ENCODE assay signal across 8 cellular contexts in the genomic region with DNA sequence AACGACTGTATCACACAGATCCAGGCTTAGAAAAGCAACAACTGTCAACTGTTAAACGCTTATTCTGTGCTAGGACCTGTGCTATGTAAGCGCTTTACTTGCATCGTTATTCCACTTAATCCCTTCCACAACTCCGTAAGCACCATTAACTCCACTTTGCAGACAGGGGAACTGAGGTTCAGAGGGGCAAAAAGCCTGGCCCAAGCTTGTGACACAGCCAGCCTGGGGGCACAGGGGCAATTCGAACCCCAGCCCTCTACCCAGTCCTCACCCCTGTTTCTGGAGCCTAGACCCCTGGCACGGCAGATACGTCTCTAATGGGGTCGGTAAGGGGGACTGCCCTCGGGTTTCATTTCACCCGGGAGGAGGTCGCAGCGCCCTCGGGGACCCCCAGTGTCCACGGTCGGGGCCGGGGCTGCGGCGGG. TPM values are rescaled to one million over a fixed set of nuclear protein-coding genes. Genes with fewer than 3 reads are reported as not detected.
DNase-seq lines count a peak whose midpoint lies in the region; ATAC-seq and TF ChIP-seq lines count a peak whose summit lies in the region.

No MANE protein-coding gene starts in this region.

- H3K27ac Mint-ChIP-seq in activated CD4-positive, alpha-beta T cell treated with anti-CD3 and anti-CD28 coated beads for 36 hours: peak overlapping the region; percentile 78
- peak overlapping the region; percentile 22 to 96 (median 67) for H3K27ac Mint-ChIP-seq in nephron

- intact Hi-C loops in activated CD4-positive, alpha-beta T cell treated with anti-CD3 and anti-CD28 coated beads for 36 hours (cut with DNase I, micrococcal nuclease): loop anchor here in 1 of 2 experiments (1.0 to 10.0 kb wide), 11 partner anchors 27 to 998 kb away; a partner anchor contains a TSS

- peak overlapping the region; percentile 86 for H3K4me3 ChIP-seq in NB4 (ENCODE audit: low read depth, low read length)

- no peaks in the 10 kb centered on the region for H3K27me3 Mint-ChIP-seq in activated CD4-positive, alpha-beta T cell treated with anti-CD3 and anti-CD28 coated beads for 36 hours
- H3K27me3 Mint-ChIP-seq in nephron (ENCODE audit: low read depth): no peaks in the 10 kb centered on the region

- peaks cover 13% of the 10 kb centered on the region for H3K4me1 Mint-ChIP-seq in activated CD4-positive, alpha-beta T cell treated with anti-CD3 and anti-CD28 coated beads for 36 hours
- peaks cover 40% of the 10 kb centered on the region for H3K4me1 Mint-ChIP-seq in nephron

- H3K36me3 Mint-ChIP-seq in activated CD4-positive, alpha-beta T cell treated with anti-CD3 and anti-CD28 coated beads for 36 hours (ENCODE audit: low read depth): peaks cover 4% of the 10 kb centered on the region
- H3K36me3 Mint-ChIP-seq in nephron (ENCODE audit: low read depth): no peaks in the 10 kb centered on the region

- peak; percentile 0 for ATAC-seq in activated CD4-positive, alpha-beta T cell treated with anti-CD3 and anti-CD28 coated beads for 36 hours
- no peak for ATAC-seq in activated CD4-positive, CD25-positive, alpha-beta regulatory T cell treated with anti-CD3 and anti-CD28 coated beads, Interleukin-2, amount 50 U/mL, for 24 hours

- TF ChIP-seq POLR2A in NB4 (IDR thresholded peaks at IDR 0.05; ENCODE audit: extremely low read depth, insufficient read length): no peak

- CTCF ChIA-PET in activated CD4-positive, alpha-beta T cell treated with anti-CD3 and anti-CD28 coated beads for 36 hours (lab: Charles Lee): interaction anchor here (0.7 to 1.6 kb wide), 14 partner anchors 12 to 142 kb away, joined by 3 to 16 read pairs (median 3); a partner anchor contains a TSS

- H3K4me3 Mint-ChIP-seq in activated CD4-positive, alpha-beta T cell treated with anti-CD3 and anti-CD28 coated beads for 36 hours: peak overlapping the region; percentile 79
- H3K4me3 Mint-ChIP-seq in nephron: peak overlapping the region; percentile 88 to 94 (median 88)

- TF ChIP-seq CTCF in NB4 (IDR thresholded peaks at IDR 0.05; ENCODE audit: low read depth, low read length) (no peak), nephron (IDR thresholded peaks at IDR 0.05; ENCODE audit: unreplicated experiment in 3 of 3) (no peak)

- POLR2A ChIA-PET in activated CD4-positive, alpha-beta T cell treated with anti-CD3 and anti-CD28 coated beads for 36 hours (lab: Charles Lee): interaction anchor here (0.7 kb wide), 1 partner anchor 405 kb away, joined by 7 read pairs; no protein-coding TSS in a partner anchor

- H3K9me3 Mint-ChIP-seq in activated CD4-positive, alpha-beta T cell treated with anti-CD3 and anti-CD28 coated beads for 36 hours (ENCODE audit: low read depth): no peaks in the 10 kb centered on the region
- no peaks in the 10 kb centered on the region for H3K9me3 Mint-ChIP-seq in nephron

- no peak for DNase-seq in activated CD4-positive, alpha-beta T cell treated with anti-CD3 and anti-CD28 coated beads for 36 hours
- no peak for DNase-seq in activated CD4-positive, alpha-beta T cell treated with anti-CD3 and anti-CD28 coated beads for 48 hours
- DNase-seq in NB4 (ENCODE audit: low read depth) (no peak), dermis blood vessel endothelial cell (peak; percentile 23), GM03348 (ENCODE audit: low spot score) (no peak), NCI-H2029 treated with DMSO at 0.1 percent for 48 hours (lab: John Stamatoyannopoulos, UW) (no peak)

RNA-seq across cellular contexts. Expression of a gene that starts 0.4 kb away (rescaled TPM):
- total RNA-seq in activated CD4-positive, alpha-beta T cell treated with anti-CD3 and anti-CD28 coated beads for 36 hours: 10 to 100 TPM; 20.4 to 20.7 TPM
- 24.7 and 27.0 TPM in 2 replicates for total RNA-seq in dermis blood vessel endothelial cell

RNA-seq across cellular contexts. Expression of a gene that starts 27.2 kb away (rescaled TPM):
- 10 to 100 TPM; 24.8 to 27.5 TPM for total RNA-seq in activated CD4-positive, alpha-beta T cell treated with anti-CD3 and anti-CD28 coated beads for 36 hours
- 18.7 and 34.0 TPM in 2 replicates for total RNA-seq in dermis blood vessel endothelial cell
